In the genomic region with DNA sequence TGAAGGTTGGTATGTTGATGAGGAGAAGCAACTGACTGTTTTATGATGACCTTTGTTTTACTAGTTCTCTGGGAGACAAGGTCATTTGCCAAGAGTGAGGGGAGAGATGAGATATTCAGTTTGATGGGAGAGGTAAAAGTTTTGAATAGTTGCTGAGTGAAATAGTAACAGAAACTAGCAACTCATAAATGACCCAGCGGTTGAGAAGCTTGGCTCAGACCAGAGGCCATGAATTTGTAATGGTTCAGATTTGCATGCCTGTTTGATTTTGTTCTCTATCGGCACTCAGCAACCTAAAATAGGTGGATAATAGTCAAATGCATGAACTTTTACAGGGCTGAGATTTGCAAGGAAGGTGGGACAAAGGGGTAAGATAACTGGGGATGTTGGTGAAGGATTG, we compare ENCODE assay signal across 19 cellular contexts. TPM values are rescaled to one million over a fixed set of nuclear protein-coding genes. Genes with fewer than 3 reads are reported as not detected.
DNase-seq lines count a peak whose midpoint lies in the region; ATAC-seq and TF ChIP-seq lines count a peak whose summit lies in the region.
"Had no signal": no experiment of that assay in that cellular context is flagged by ENCODE, and none has a peak within 500 bp of the region (broad histone marks: within the 10 kb centered on the region; RNA-seq: fewer than 3 reads in every experiment).

No MANE protein-coding gene starts in this region.

- no peaks in the 10 kb centered on the region for H3K36me3 ChIP-seq in prostate gland
- H3K36me3 ChIP-seq: BLaER1 treated with 17β-estradiol and CSF1 and Interleukin-3, amounts not matched to agents 10 nM and 100 nM had no signal

- no peaks in the 10 kb centered on the region for H3K27me3 Mint-ChIP-seq in memory B cell
- no peaks in the 10 kb centered on the region for H3K27me3 Mint-ChIP-seq in activated CD4-positive, alpha-beta memory T cell treated with anti-CD3 and anti-CD28 coated beads, Interleukin-2, amount 10 ng/mL, durations not matched to agents 7 days and 5 days
- H3K27me3 Mint-ChIP-seq: IgD-negative memory B cell had no signal

- H3K9me3 Mint-ChIP-seq in memory B cell, result no peaks in the 10 kb centered on the region
- H3K9me3 Mint-ChIP-seq in activated CD4-positive, alpha-beta memory T cell treated with anti-CD3 and anti-CD28 coated beads, Interleukin-2, amount 10 ng/mL, durations not matched to agents 7 days and 5 days, result no peaks in the 10 kb centered on the region
- H3K9me3 Mint-ChIP-seq: H9, IgD-negative memory B cell had no signal

- POLR2A ChIA-PET in HEK293T (lab: Yijun Ruan, JAX), result no interaction called here
- POLR2A ChIA-PET in activated CD4-positive, alpha-beta memory T cell treated with anti-CD3 and anti-CD28 coated beads, Interleukin-2, amount 10 ng/mL, durations not matched to agents 7 days and 5 days (lab: Charles Lee), result interaction anchor here (1.5 kb wide), 1 partner anchor 13 kb away, joined by 4 read pairs; no protein-coding TSS in a partner anchor

- H3K9me3 ChIP-seq in prostate gland, result no peaks in the 10 kb centered on the region
- H3K9me3 ChIP-seq: BLaER1 treated with 17β-estradiol and CSF1 and Interleukin-3, amounts not matched to agents 10 nM and 100 nM had no signal

- no peak overlapping the region for H3K27ac ChIP-seq in prostate gland
- H3K27ac ChIP-seq: BLaER1 treated with 17β-estradiol and CSF1 and Interleukin-3, amounts not matched to agents 10 nM and 100 nM had no signal

- TF ChIP-seq CTCF in GM12865 (IDR thresholded peaks at IDR 0.05; ENCODE audit: insufficient read depth, low read depth, low read length, missing control alignments), result no peak
- no peak for TF ChIP-seq CTCF in prostate gland (IDR thresholded peaks at IDR 0.05)

- H3K36me3 Mint-ChIP-seq in memory B cell, result peaks cover 17% of the 10 kb centered on the region
- no peaks in the 10 kb centered on the region for H3K36me3 Mint-ChIP-seq in activated CD4-positive, alpha-beta memory T cell treated with anti-CD3 and anti-CD28 coated beads, Interleukin-2, amount 10 ng/mL, durations not matched to agents 7 days and 5 days (ENCODE audit: low read depth)

- CTCF ChIA-PET in HEK293T (lab: Yijun Ruan, JAX), result interaction anchor here (0.6 kb wide), 1 partner anchor 444 kb away, joined by 3 read pairs; no protein-coding TSS in a partner anchor
- CTCF ChIA-PET in activated CD4-positive, alpha-beta memory T cell treated with anti-CD3 and anti-CD28 coated beads, Interleukin-2, amount 10 ng/mL, durations not matched to agents 7 days and 5 days (lab: Charles Lee), result no interaction called here

- H3K27ac Mint-ChIP-seq in memory B cell, result peak overlapping the region; percentile 0
- no peak overlapping the region for H3K27ac Mint-ChIP-seq in activated CD4-positive, alpha-beta memory T cell treated with anti-CD3 and anti-CD28 coated beads, Interleukin-2, amount 10 ng/mL, durations not matched to agents 7 days and 5 days
- H3K27ac Mint-ChIP-seq: CD4-positive, CD25-positive, alpha-beta regulatory T cell; H9; IgD-negative memory B cell had no signal

- WGBS in prostate gland, result 86% methylated on average over 2 of the region's 2 CpGs

- intact Hi-C loops in prostate gland (cut with DNase I), result loop anchor here (10.0 kb wide), 1 partner anchor 295 kb away; a partner anchor contains a TSS

- DNase-seq in GM12865 (ENCODE audit: low read depth), result peak; percentile 54
- DNase-seq in memory B cell (ENCODE audit: low spot score in 2 of 2), result no peak
- DNase-seq in HEK293T (ENCODE audit: extremely low spot score), result no peak
- DNase-seq in prostate gland (ENCODE audit: low spot score), result no peak
- no peak for DNase-seq in activated CD4-positive, alpha-beta memory T cell treated with anti-CD3 and anti-CD28 coated beads, Interleukin-2, amount 10 ng/mL, durations not matched to agents 7 days and 5 days
- DNase-seq: ACHN; CD4-positive, CD25-positive, alpha-beta regulatory T cell; GF-D8; GOT3; H9; KG1 had no signal

- H3K4me1 Mint-ChIP-seq in memory B cell, result no peaks in the 10 kb centered on the region
- H3K4me1 Mint-ChIP-seq in activated CD4-positive, alpha-beta memory T cell treated with anti-CD3 and anti-CD28 coated beads, Interleukin-2, amount 10 ng/mL, durations not matched to agents 7 days and 5 days, result no peaks in the 10 kb centered on the region
- H3K4me1 Mint-ChIP-seq: H9, IgD-negative memory B cell had no signal

- H3K4me3 ChIP-seq in GM12865 (ENCODE audit: low read depth, low read length) (no peak overlapping the region), prostate gland (no peak overlapping the region)
- H3K4me3 ChIP-seq: BLaER1 treated with 17β-estradiol and CSF1 and Interleukin-3, amounts not matched to agents 10 nM and 100 nM had no signal

- H3K4me3 Mint-ChIP-seq in memory B cell, result no peak overlapping the region
- H3K4me3 Mint-ChIP-seq in activated CD4-positive, alpha-beta memory T cell treated with anti-CD3 and anti-CD28 coated beads, Interleukin-2, amount 10 ng/mL, durations not matched to agents 7 days and 5 days, result no peak overlapping the region
- H3K4me3 Mint-ChIP-seq: CD4-positive, CD25-positive, alpha-beta regulatory T cell; H9; IgD-negative memory B cell had no signal

- no peaks in the 10 kb centered on the region for H3K27me3 ChIP-seq in prostate gland (replicated peaks; ENCODE audit: insufficient read depth)
- H3K27me3 ChIP-seq: BLaER1 treated with 17β-estradiol and CSF1 and Interleukin-3, amounts not matched to agents 10 nM and 100 nM had no signal

- TF ChIP-seq POLR2A in prostate gland (IDR thresholded peaks at IDR 0.05), result no peak

- ATAC-seq in GM18520 (IDR thresholded peaks at IDR 0.05; ENCODE audit: unreplicated experiment) (peak; percentile 60), HG02870 (IDR thresholded peaks at IDR 0.05; ENCODE audit: unreplicated experiment) (peak; percentile 78), memory B cell (ENCODE audit: low read depth) (no peak), HG02678 (IDR thresholded peaks at IDR 0.05; ENCODE audit: unreplicated experiment) (no peak)

- H3K4me1 ChIP-seq in prostate gland (replicated peaks), result no peaks in the 10 kb centered on the region

TF ChIP-seq in HEK293T, 16 proteins besides CTCF, POLR2A, EP300 and RAD21:
- TF ChIP-seq NFRKB (IDR thresholded peaks at IDR 0.05) (no peak), BHLHE40 (IDR thresholded peaks at IDR 0.05; ENCODE audit: borderline replicate concordance) (no peak), SP1 (IDR thresholded peaks at IDR 0.05) (no peak), CTBP1 (IDR thresholded peaks at IDR 0.05; ENCODE audit: borderline replicate concordance) (no peak), LEF1 (IDR thresholded peaks at IDR 0.05; ENCODE audit: borderline replicate concordance) (no peak), ARNT (IDR thresholded peaks at IDR 0.05) (no peak), ZNF384 (IDR thresholded peaks at IDR 0.05) (no peak)

RNA-seq across cellular contexts. Expression of a gene that starts 6.6 kb away (rescaled TPM):
- total RNA-seq in prostate gland, result 1 to 10 TPM; 1.8 to 6.2 TPM
- 1 to 10 TPM; 1.6 to 2.5 TPM for total RNA-seq in activated CD4-positive, alpha-beta memory T cell treated with anti-CD3 and anti-CD28 coated beads, Interleukin-2, amount 10 ng/mL, durations not matched to agents 7 days and 5 days

RNA-seq across cellular contexts. Expression of a gene that starts 13.4 kb away (rescaled TPM):
- 100 to 1,000 TPM in 1 of 2 donors, 10 to 100 TPM in 1; 71.2 to 101 TPM for total RNA-seq in prostate gland
- 10 to 100 TPM; 46.8 to 48.4 TPM for total RNA-seq in activated CD4-positive, alpha-beta memory T cell treated with anti-CD3 and anti-CD28 coated beads, Interleukin-2, amount 10 ng/mL, durations not matched to agents 7 days and 5 days

RNA-seq across cellular contexts. Expression of a gene that starts 13.9 kb away (rescaled TPM):
- total RNA-seq in prostate gland, result 10 to 100 TPM in 1 of 2 donors, 1 to 10 TPM in 1; 2.0 to 12.7 TPM
- total RNA-seq in activated CD4-positive, alpha-beta memory T cell treated with anti-CD3 and anti-CD28 coated beads, Interleukin-2, amount 10 ng/mL, durations not matched to agents 7 days and 5 days, result 1 to 10 TPM in 1 of 2 experiments, under 1 TPM in 1; 0.96 to 1.3 TPM
- total RNA-seq: A172, HT-29, LHCN-M2 had no signal

Comparison
In these comparisons a context has a peak if more than half of its experiments do, and no peak if none do; other contexts are left out.
1. ATAC-seq: peak in GM18520 (single experiment) and HG02870 (single experiment); none in memory B cell (single experiment) and HG02678 (single experiment).